In genomic region chr22:39534092-39534506, GRCh38 we compare ENCODE assay signal across 1 cellular context.
TF ChIP-seq lines count a peak whose summit lies in the region.

No MANE protein-coding gene starts in this region.

TF ChIP-seq in HepG2, 621 proteins besides CTCF, POLR2A, EP300 and RAD21 (continued from another document):
- TF ChIP-seq SRSF4 (IDR thresholded peaks at IDR 0.05; ENCODE audit: low read depth, low read length, poor library complexity, severe bottlenecking) (no peak), RELA (CRISPR knock-in tag; IDR thresholded peaks at IDR 0.05) (no peak), SPEN (CRISPR knock-in tag; IDR thresholded peaks at IDR 0.05; ENCODE audit: low read depth) (no peak; the same call in 1 of the 2 replicates), PHF8 (CRISPR knock-in tag; IDR thresholded peaks at IDR 0.05) (0 out of 2 replicates have a peak, but pooled peaks have one; percentile 17), MBD4 (IDR thresholded peaks at IDR 0.05; ENCODE audit: borderline replicate concordance, low read length) (no peak), KDM5A (IDR thresholded peaks at IDR 0.05; ENCODE audit: borderline replicate concordance, low read length) (no peak), NFYC (CRISPR knock-in tag; IDR thresholded peaks at IDR 0.05) (no peak), NKX3-1 (CRISPR knock-in tag; IDR thresholded peaks at IDR 0.05) (no peak), ZNF512B (CRISPR knock-in tag; IDR thresholded peaks at IDR 0.05; ENCODE audit: borderline replicate concordance) (no peak), FIP1L1 (IDR thresholded peaks at IDR 0.05; ENCODE audit: borderline replicate concordance, insufficient read depth, low read depth, low read length) (no peak), CHD4 (IDR thresholded peaks at IDR 0.05; ENCODE audit: borderline replicate concordance, low read length) (no peak), ZFAT (CRISPR knock-in tag; conservative IDR thresholded peaks at IDR 0.05) (no peak), ZBTB10 (CRISPR knock-in tag; IDR thresholded peaks at IDR 0.05; ENCODE audit: borderline replicate concordance) (no peak), ZFP41 (CRISPR knock-in tag; IDR thresholded peaks at IDR 0.05; ENCODE audit: borderline replicate concordance) (no peak), ZNF83 (CRISPR knock-in tag; IDR thresholded peaks at IDR 0.05; ENCODE audit: borderline replicate concordance) (no peak), IKZF4 (CRISPR knock-in tag; IDR thresholded peaks at IDR 0.05; ENCODE audit: borderline replicate concordance, low read depth, not compliant biosample characterization) (no peak), ZNF75D (CRISPR knock-in tag; IDR thresholded peaks at IDR 0.05; ENCODE audit: borderline replicate concordance) (no peak), KLF13 (CRISPR knock-in tag; IDR thresholded peaks at IDR 0.05) (no peak), ZNF749 (CRISPR knock-in tag; IDR thresholded peaks at IDR 0.05; ENCODE audit: borderline replicate concordance) (no peak), SRF (IDR thresholded peaks at IDR 0.05; ENCODE audit: low read depth, low read length) (peak; percentile 94), DPF2 (CRISPR knock-in tag; IDR thresholded peaks at IDR 0.05; ENCODE audit: borderline replicate concordance, low read depth) (no peak)
- TF ChIP-seq, protein P1, sequence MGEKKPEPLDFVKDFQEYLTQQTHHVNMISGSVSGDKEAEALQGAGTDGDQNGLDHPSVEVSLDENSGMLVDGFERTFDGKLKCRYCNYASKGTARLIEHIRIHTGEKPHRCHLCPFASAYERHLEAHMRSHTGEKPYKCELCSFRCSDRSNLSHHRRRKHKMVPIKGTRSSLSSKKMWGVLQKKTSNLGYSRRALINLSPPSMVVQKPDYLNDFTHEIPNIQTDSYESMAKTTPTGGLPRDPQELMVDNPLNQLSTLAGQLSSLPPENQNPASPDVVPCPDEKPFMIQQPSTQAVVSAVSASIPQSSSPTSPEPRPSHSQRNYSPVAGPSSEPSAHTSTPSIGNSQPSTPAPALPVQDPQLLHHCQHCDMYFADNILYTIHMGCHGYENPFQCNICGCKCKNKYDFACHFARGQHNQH (CRISPR knock-in tag; IDR thresholded peaks at IDR 0.05) = no peak
- TF ChIP-seq, protein P2, sequence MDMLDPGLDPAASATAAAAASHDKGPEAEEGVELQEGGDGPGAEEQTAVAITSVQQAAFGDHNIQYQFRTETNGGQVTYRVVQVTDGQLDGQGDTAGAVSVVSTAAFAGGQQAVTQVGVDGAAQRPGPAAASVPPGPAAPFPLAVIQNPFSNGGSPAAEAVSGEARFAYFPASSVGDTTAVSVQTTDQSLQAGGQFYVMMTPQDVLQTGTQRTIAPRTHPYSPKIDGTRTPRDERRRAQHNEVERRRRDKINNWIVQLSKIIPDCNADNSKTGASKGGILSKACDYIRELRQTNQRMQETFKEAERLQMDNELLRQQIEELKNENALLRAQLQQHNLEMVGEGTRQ (IDR thresholded peaks at IDR 0.05; ENCODE audit: low read depth, low read length) = no peak
- TF ChIP-seq, protein P2 (CRISPR knock-in tag; IDR thresholded peaks at IDR 0.05; ENCODE audit: borderline replicate concordance) = peak; percentile 84; the same call in 1 of the 2 replicates
